Comparison of ENCODE assay signal across 11 cellular contexts in genomic region chr2:101047075-101047766, GRCh38. TPM values are rescaled to one million over a fixed set of nuclear protein-coding genes. Genes with fewer than 3 reads are reported as not detected.
A peak's percentile ranks its signal among the peaks of the same experiment; 100 is the strongest.
DNase-seq lines count a peak whose midpoint lies in the region; ATAC-seq and TF ChIP-seq lines count a peak whose summit lies in the region.
"Had no signal": no experiment of that assay in that cellular context is flagged by ENCODE, and none has a peak within 500 bp of the region (broad histone marks: within the 10 kb centered on the region; RNA-seq: fewer than 3 reads in every experiment).

No MANE protein-coding gene starts in this region.

- CTCF ChIA-PET in activated naive CD4-positive, alpha-beta T cell treated with anti-CD3 and anti-CD28 coated beads for 36 hours (lab: Charles Lee): interaction anchor here (1.3 kb wide), 1 partner anchor 295 kb away, joined by 3 read pairs; no protein-coding TSS in a partner anchor
- CTCF ChIA-PET in MCF 10A (lab: Yijun Ruan, JAX): interaction anchor here (0.5 to 7.2 kb wide), 13 partner anchors 10 to 759 kb away, joined by 3 to 56 read pairs (median 4); partner anchors contain the start of gene TBC1D8

- DNase-seq in activated naive CD4-positive, alpha-beta T cell treated with anti-CD3 and anti-CD28 coated beads for 36 hours: peak; percentile 12
- no peak for DNase-seq in activated naive CD4-positive, alpha-beta T cell (lab: John Stamatoyannopoulos, UW)
- DNase-seq in MCF 10A (ENCODE audit: unreplicated experiment): peak; percentile 97
- DNase-seq in kidney epithelial cell (ENCODE audit: low read depth): peak; percentile 83
- peak in 1 of 2 donors; percentile 52 for DNase-seq in aorta
- DNase-seq in amniotic stem cell (lab: John Stamatoyannopoulos, UW): no peak
- no peak for DNase-seq in NCI-H1105 treated with DMSO at 0.1 percent for 48 hours (lab: John Stamatoyannopoulos, UW)
- DNase-seq: activated CD8-positive, alpha-beta memory T cell treated with anti-CD3 and anti-CD28 coated beads for 24 hours; NCI-H510A treated with DMSO at 0.1 percent for 48 hours had no signal

- H3K4me1 Mint-ChIP-seq in activated naive CD4-positive, alpha-beta T cell treated with anti-CD3 and anti-CD28 coated beads for 36 hours (ENCODE audit: low read depth): no peaks in the 10 kb centered on the region
- peaks cover 13% of the 10 kb centered on the region for H3K4me1 Mint-ChIP-seq in MCF 10A (ENCODE audit: insufficient read depth, unreplicated experiment)

- peaks cover 2% of the 10 kb centered on the region for H3K36me3 Mint-ChIP-seq in activated naive CD4-positive, alpha-beta T cell treated with anti-CD3 and anti-CD28 coated beads for 36 hours (ENCODE audit: low read depth)
- peaks cover 99% of the 10 kb centered on the region for H3K36me3 Mint-ChIP-seq in MCF 10A (ENCODE audit: insufficient read depth, unreplicated experiment)

- H3K4me3 Mint-ChIP-seq in activated naive CD4-positive, alpha-beta T cell treated with anti-CD3 and anti-CD28 coated beads for 36 hours: no peak overlapping the region
- no peak overlapping the region for H3K4me3 Mint-ChIP-seq in MCF 10A (ENCODE audit: unreplicated experiment)

- H3K27ac ChIP-seq in aorta (ENCODE audit: low read depth in 1 of 2, low read length in 2 of 2): no peak overlapping the region
- H3K27ac ChIP-seq: uterus had no signal

- H3K27me3 Mint-ChIP-seq in activated naive CD4-positive, alpha-beta T cell treated with anti-CD3 and anti-CD28 coated beads for 36 hours (ENCODE audit: low read depth): no peaks in the 10 kb centered on the region
- no peaks in the 10 kb centered on the region for H3K27me3 Mint-ChIP-seq in MCF 10A (ENCODE audit: insufficient read depth, unreplicated experiment)

- no TSS peak for BruUV-seq in MCF 10A (replicated peaks; lab: Mats Ljungman, UMichigan)

- no peak overlapping the region for H3K27ac Mint-ChIP-seq in activated naive CD4-positive, alpha-beta T cell treated with anti-CD3 and anti-CD28 coated beads for 36 hours
- H3K27ac Mint-ChIP-seq in MCF 10A (ENCODE audit: low read depth, unreplicated experiment): peak overlapping the region; percentile 91

- POLR2A ChIA-PET in MCF 10A (lab: Yijun Ruan, JAX): interaction anchor here (0.5 to 4.2 kb wide), 14 partner anchors 9 to 158 kb away, joined by 3 to 26 read pairs (median 4); partner anchors contain the start of gene TBC1D8

- no peaks in the 10 kb centered on the region for H3K9me3 Mint-ChIP-seq in activated naive CD4-positive, alpha-beta T cell treated with anti-CD3 and anti-CD28 coated beads for 36 hours
- no peaks in the 10 kb centered on the region for H3K9me3 Mint-ChIP-seq in MCF 10A (ENCODE audit: unreplicated experiment)

- WGBS in aorta, 2 donors: 77 to 88% methylated on average over 12 of the region's 12 CpGs

- H3K27me3 ChIP-seq in kidney epithelial cell (ENCODE audit: control insufficient read depth, insufficient read depth, low read length): no peaks in the 10 kb centered on the region
- H3K27me3 ChIP-seq in aorta (ENCODE audit: control insufficient read depth in 1 of 2, insufficient read depth in 2 of 2, low read length in 1 of 2): no peaks in the 10 kb centered on the region
- H3K27me3 ChIP-seq: uterus had no signal

- no peak overlapping the region for H3K4me3 ChIP-seq in kidney epithelial cell (ENCODE audit: low read depth, low read length)
- no peak overlapping the region for H3K4me3 ChIP-seq in aorta (ENCODE audit: low read length in 2 of 2)
- H3K4me3 ChIP-seq: uterus had no signal

- H3K9me3 ChIP-seq in aorta (ENCODE audit: control insufficient read depth, low read length): no peaks in the 10 kb centered on the region
- H3K9me3 ChIP-seq: uterus had no signal

- peak; percentile 41 for ATAC-seq in aorta (ENCODE audit: low FRiP score)
- no peak for ATAC-seq in HG02678 (IDR thresholded peaks at IDR 0.05; ENCODE audit: unreplicated experiment)

- intact Hi-C loops in activated naive CD4-positive, alpha-beta T cell treated with anti-CD3 and anti-CD28 coated beads for 36 hours (cut with micrococcal nuclease): no loop called here
- intact Hi-C loops in MCF 10A (cut with micrococcal nuclease) (loop anchor here (5.0 kb wide), 1 partner anchor 75 kb away; no protein-coding TSS in a partner anchor), aorta (cut with DNase I) (no loop called here)

- H3K36me3 ChIP-seq in kidney epithelial cell (ENCODE audit: control insufficient read depth, insufficient read depth, low read length) (no peaks in the 10 kb centered on the region), aorta (ENCODE audit: control insufficient read depth in 1 of 2, insufficient read depth in 2 of 2, low read length in 1 of 2) (no peaks in the 10 kb centered on the region)
- H3K36me3 ChIP-seq: uterus had no signal

- H3K4me1 ChIP-seq in aorta (ENCODE audit: control insufficient read depth in 1 of 2, insufficient read depth in 2 of 2, low read length in 2 of 2): no peaks in the 10 kb centered on the region
- H3K4me1 ChIP-seq: uterus had no signal

- TF ChIP-seq CTCF in MCF 10A (IDR thresholded peaks at IDR 0.05; ENCODE audit: unreplicated experiment) (no peak), kidney epithelial cell (IDR thresholded peaks at IDR 0.05; ENCODE audit: insufficient read depth, low read length, poor library complexity, severe bottlenecking) (no peak)

RNA-seq across cellular contexts. Expression of gene RPL31, which starts 45.1 kb away (rescaled TPM):
- total RNA-seq in activated naive CD4-positive, alpha-beta T cell treated with anti-CD3 and anti-CD28 coated beads for 36 hours: 1,000 to 10,000 TPM; 2,225 to 2,255 TPM
- total RNA-seq in MCF 10A (2022) (1,648 and 1,732 TPM in 2 replicates), kidney epithelial cell (1,225 and 1,472 TPM in 2 replicates), aorta (1,000 to 10,000 TPM; 1,008 to 1,106 TPM)
- 1,000 to 10,000 TPM; 4,480 to 7,651 TPM for polyA plus RNA-seq in aorta

Comparison
In these comparisons a context has a peak if more than half of its experiments do, and no peak if none do; other contexts are left out.
1. DNase-seq: peak in activated naive CD4-positive, alpha-beta T cell treated with anti-CD3 and anti-CD28 coated beads for 36 hours (single experiment), MCF 10A (single experiment) and kidney epithelial cell (single experiment); none in activated naive CD4-positive, alpha-beta T cell (0 of 4), amniotic stem cell (single experiment) and NCI-H1105 treated with DMSO at 0.1 percent for 48 hours (single experiment).